8 cellular contexts compared by ENCODE assay signal in the genomic region with DNA sequence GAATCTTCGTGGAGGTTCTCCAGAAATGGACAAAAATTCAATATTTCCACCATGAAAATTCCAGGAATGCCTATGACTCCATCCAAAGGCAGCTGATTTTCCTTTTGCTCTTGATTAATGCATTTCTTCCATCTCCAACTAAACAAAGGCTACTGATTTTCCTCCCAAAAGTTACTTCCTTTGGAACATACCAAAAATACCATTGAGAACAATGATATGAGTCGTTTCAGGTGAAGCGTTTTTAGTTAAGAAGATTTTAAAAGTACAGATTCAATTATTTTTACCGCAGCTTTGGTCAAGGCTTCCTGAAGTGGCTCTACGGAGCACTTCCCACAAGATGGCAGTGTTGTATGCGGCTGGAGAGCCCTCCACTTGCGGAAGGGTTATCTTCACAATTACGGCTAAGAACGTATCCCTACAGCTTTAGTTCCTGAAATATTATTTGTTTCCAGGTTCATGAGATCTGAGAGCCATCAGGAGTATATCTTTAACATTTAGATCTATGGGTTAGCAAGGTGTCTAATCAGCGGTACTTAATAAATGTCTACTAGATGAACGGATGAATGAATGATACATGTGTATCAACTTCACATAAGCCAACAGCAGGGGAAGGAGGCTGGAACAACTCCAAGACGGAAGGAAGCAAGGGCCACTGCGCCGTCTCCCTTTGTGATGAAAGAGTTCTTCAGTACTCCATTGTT. TPM values are rescaled to one million over a fixed set of nuclear protein-coding genes. Genes with fewer than 3 reads are reported as not detected.
A peak's percentile ranks its signal among the peaks of the same experiment; 100 is the strongest.
DNase-seq lines count a peak whose midpoint lies in the region; ATAC-seq lines count a peak whose summit lies in the region.

No MANE protein-coding gene starts in this region.

- H3K4me1 ChIP-seq in HAP-1, result peaks cover 25% of the 10 kb centered on the region
- H3K4me1 ChIP-seq in NT2/D1 (ENCODE audit: insufficient read depth, insufficient read length), result no peaks in the 10 kb centered on the region
- H3K4me1 ChIP-seq in neuronal stem cell (ENCODE audit: control insufficient read depth in 2 of 2, insufficient read depth in 1 of 2, low read depth in 1 of 2, low read length in 2 of 2), result peaks cover 0 to 2% of the 10 kb centered on the region in 2 donors

- no peaks in the 10 kb centered on the region for H3K9me3 ChIP-seq in HAP-1
- no peaks in the 10 kb centered on the region for H3K9me3 ChIP-seq in NT2/D1 (ENCODE audit: insufficient read depth, low read length)
- no peaks in the 10 kb centered on the region for H3K9me3 ChIP-seq in neuronal stem cell (replicated peaks in 1 of 2; ENCODE audit: control insufficient read depth in 2 of 2, insufficient read depth in 1 of 2, low read depth in 1 of 2, low read length in 2 of 2)

- no peaks in the 10 kb centered on the region for H3K36me3 Mint-ChIP-seq in activated T-cell treated with anti-CD3 and anti-CD28 coated beads, Interleukin-2, amount 50 U/mL, for 4 hours (ENCODE audit: insufficient read depth)

- no peak overlapping the region for H3K27ac ChIP-seq in neuronal stem cell (replicated peaks; ENCODE audit: low read length)

- H3K27me3 Mint-ChIP-seq in activated T-cell treated with anti-CD3 and anti-CD28 coated beads, Interleukin-2, amount 50 U/mL, for 4 hours (ENCODE audit: low read depth), result peaks cover 47% of the 10 kb centered on the region

- H2BK120ac ChIP-seq in neuronal stem cell (ENCODE audit: low read depth, low read length), result no peak overlapping the region

- H3K4ac ChIP-seq in neuronal stem cell (ENCODE audit: low read length), result no peak overlapping the region

- H2AFZ ChIP-seq in neuronal stem cell (ENCODE audit: low read length), result peak overlapping the region; percentile 64

- H3K18ac ChIP-seq in neuronal stem cell (ENCODE audit: low read length), result no peak overlapping the region

- H3K4me3 ChIP-seq in HAP-1, result no peak overlapping the region
- H3K4me3 ChIP-seq in NT2/D1 (ENCODE audit: insufficient read length, low read depth), result no peak overlapping the region
- H3K4me3 ChIP-seq in neuronal stem cell (ENCODE audit: low read length in 2 of 2), result no peak overlapping the region

- H3K4me2 ChIP-seq in neuronal stem cell (ENCODE audit: insufficient read depth, low read length, poor library complexity, severe bottlenecking), result peak overlapping the region; percentile 23

- no peaks in the 10 kb centered on the region for H3K79me1 ChIP-seq in neuronal stem cell (ENCODE audit: low read depth, low read length)

- H3K4me3 Mint-ChIP-seq in activated T-cell treated with anti-CD3 and anti-CD28 coated beads, Interleukin-2, amount 50 U/mL, for 4 hours, result no peak overlapping the region

- WGBS in neuronal stem cell (ENCODE audit: extremely low coverage in 2 of 2, insufficient read length in 2 of 2, insufficient replicate concordance in 1 of 2), 2 donors, result no CpG with 5 or more reads among the region's 14 CpGs

- no peaks in the 10 kb centered on the region for H3K9me3 Mint-ChIP-seq in activated T-cell treated with anti-CD3 and anti-CD28 coated beads, Interleukin-2, amount 50 U/mL, for 4 hours

- peak in 1 of 2 donors; percentile 71 for ATAC-seq in activated T-cell treated with anti-CD3 and anti-CD28 coated beads, Interleukin-2, amount 50 U/mL, for 4 hours
- ATAC-seq in HG02973 (IDR thresholded peaks at IDR 0.05; ENCODE audit: unreplicated experiment), result no peak

- no peak overlapping the region for H2BK15ac ChIP-seq in neuronal stem cell (ENCODE audit: low read length)

- peaks cover 46% of the 10 kb centered on the region for H3K27me3 ChIP-seq in HAP-1 (ENCODE audit: low read depth)
- no peaks in the 10 kb centered on the region for H3K27me3 ChIP-seq in NT2/D1 (ENCODE audit: insufficient read depth, insufficient read length)
- H3K27me3 ChIP-seq in neuronal stem cell (ENCODE audit: control insufficient read depth in 3 of 3, insufficient read depth in 3 of 3, low read depth in 1 of 3, low read length in 3 of 3), result peaks cover 0 to 35% (median 0%) of the 10 kb centered on the region in 3 experiments

- H3K14ac ChIP-seq in neuronal stem cell (ENCODE audit: low read length), result no peak overlapping the region

- H4K8ac ChIP-seq in neuronal stem cell (ENCODE audit: low read depth, low read length), result no peak overlapping the region

- DNase-seq in COLO829 (ENCODE audit: low spot score) (peak; percentile 44), HAP-1 (ENCODE audit: low spot score in 2 of 2) (peak; percentile 76 to 80), NT2/D1 (ENCODE audit: low read depth, low spot score) (peak; percentile 25), foreskin melanocyte (peak; percentile 64), neuronal stem cell (ENCODE audit: low spot score) (peak; percentile 36), ureter (ENCODE audit: low spot score) (peak; percentile 67)
- DNase-seq in activated T-cell treated with anti-CD3 and anti-CD28 coated beads, Interleukin-2, amount 50 U/mL, for 4 hours, result peak; percentile 7

- H2AK5ac ChIP-seq in neuronal stem cell (ENCODE audit: low read depth, low read length), result no peak overlapping the region

- H2BK5ac ChIP-seq in neuronal stem cell (ENCODE audit: low read length), result no peak overlapping the region

- no peaks in the 10 kb centered on the region for H3K36me3 ChIP-seq in HAP-1 (replicated peaks)
- no peaks in the 10 kb centered on the region for H3K36me3 ChIP-seq in NT2/D1 (ENCODE audit: insufficient read depth, insufficient read length, low read length)
- H3K36me3 ChIP-seq in neuronal stem cell (replicated peaks in 1 of 2; ENCODE audit: control insufficient read depth in 2 of 2, insufficient read depth in 2 of 2, low read length in 2 of 2), result no peaks in the 10 kb centered on the region

- no peak overlapping the region for H3K9ac ChIP-seq in NT2/D1 (ENCODE audit: insufficient read length, low read depth)
- no peak overlapping the region for H3K9ac ChIP-seq in neuronal stem cell (ENCODE audit: low read depth, low read length, poor library complexity)

- in situ Hi-C loops in HAP-1 (cut with MboI; ENCODE audit: low sequenced_read_pairs), result loop anchor here (5.0 to 10.0 kb wide), 3 partner anchors 111 to 1056 kb away; no protein-coding TSS in a partner anchor

- H3K4me1 Mint-ChIP-seq in activated T-cell treated with anti-CD3 and anti-CD28 coated beads, Interleukin-2, amount 50 U/mL, for 4 hours (ENCODE audit: low read depth), result peaks cover 10% of the 10 kb centered on the region

- H3K23ac ChIP-seq in neuronal stem cell (ENCODE audit: low read depth, low read length, poor library complexity), result no peak overlapping the region

- H4K91ac ChIP-seq in neuronal stem cell (ENCODE audit: low read depth, low read length, poor library complexity), result no peak overlapping the region

- H2BK12ac ChIP-seq in neuronal stem cell (ENCODE audit: low read length), result no peak overlapping the region

RNA-seq across cellular contexts. Expression of a gene that starts 35.9 kb away (rescaled TPM):
- 10 to 100 TPM in 2 of 3 donors, 1 to 10 TPM in 1; 9.4 to 12.7 (median 11.0) TPM for total RNA-seq in activated T-cell treated with anti-CD3 and anti-CD28 coated beads, Interleukin-2, amount 50 U/mL, for 4 hours
- polyA plus RNA-seq in neuronal stem cell (2013, experiment 1 of 2), result 11.9 TPM
- polyA plus RNA-seq in neuronal stem cell (2013, experiment 2 of 2), result 12.5 TPM
- total RNA-seq in ureter, result 9.9 TPM

RNA-seq across cellular contexts. Expression of a gene that starts 48.5 kb away (rescaled TPM):
- total RNA-seq in activated T-cell treated with anti-CD3 and anti-CD28 coated beads, Interleukin-2, amount 50 U/mL, for 4 hours, result under 1 TPM in 1 of 3 donors, not detected in 2; 0.57 TPM
- 0.85 TPM for polyA plus RNA-seq in neuronal stem cell (2013, experiment 1 of 2)
- 1.0 TPM for polyA plus RNA-seq in neuronal stem cell (2013, experiment 2 of 2)
- total RNA-seq in ureter, result 3.8 TPM

RNA-seq across cellular contexts. Expression of a gene that starts 48.6 kb away (rescaled TPM):
- not detected for total RNA-seq in activated T-cell treated with anti-CD3 and anti-CD28 coated beads, Interleukin-2, amount 50 U/mL, for 4 hours
- not detected for polyA plus RNA-seq in neuronal stem cell (2013, experiment 1 of 2)
- not detected for polyA plus RNA-seq in neuronal stem cell (2013, experiment 2 of 2)
- total RNA-seq in ureter, result 18.3 TPM

Comparison
In these comparisons a context has a peak if more than half of its experiments do, and no peak if none do; other contexts are left out.
1. DNase-seq: peak in every context shown above with its lines; median percentile 78 in HAP-1; 67 in ureter; 64 in foreskin melanocyte; 44 in COLO829; 36 in neuronal stem cell; 25 in NT2/D1; 7 in activated T-cell treated with anti-CD3 and anti-CD28 coated beads, Interleukin-2, amount 50 U/mL, for 4 hours.
2. RNA of a gene that starts 48.6 kb away (total RNA-seq): 18.3 TPM in ureter (single experiment); not detected in activated T-cell treated with anti-CD3 and anti-CD28 coated beads, Interleukin-2, amount 50 U/mL, for 4 hours; every median in the first group is over 10 times any median in the second.